24 cellular contexts compared by ENCODE assay signal in the genomic region with DNA sequence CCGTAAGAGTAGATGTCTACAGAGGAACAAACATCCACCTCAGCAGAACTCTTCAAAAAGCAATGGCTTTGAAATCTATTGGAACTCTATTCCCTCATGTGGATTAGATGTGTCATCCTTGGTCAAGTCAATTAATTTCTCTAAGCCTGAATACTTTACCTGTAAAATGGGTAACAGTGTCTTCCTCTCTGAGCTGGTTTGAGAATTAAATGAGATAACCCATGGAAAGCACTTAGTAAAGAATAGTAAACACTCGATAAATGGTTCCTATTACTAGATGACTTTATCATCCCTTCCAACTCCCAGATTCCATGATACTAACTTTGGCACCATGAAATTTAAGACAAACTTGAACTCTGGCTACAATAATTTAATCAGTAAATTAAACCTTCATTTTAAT.
DNase-seq lines count a peak whose midpoint lies in the region; ATAC-seq, FAIRE-seq and TF ChIP-seq lines count a peak whose summit lies in the region.
"Had no signal": no experiment of that assay in that cellular context is flagged by ENCODE, and none has a peak within 500 bp of the region (broad histone marks: within the 10 kb centered on the region; RNA-seq: fewer than 3 reads in every experiment).

No MANE protein-coding gene starts in this region.

- ATAC-seq in central memory CD8-positive, alpha-beta T cell (replicated peaks; ENCODE audit: extremely low read depth, poor library complexity, severe bottlenecking), result no peak
- ATAC-seq: GM12878 had no signal

- H3K9me3 Mint-ChIP-seq in central memory CD8-positive, alpha-beta T cell, result no peaks in the 10 kb centered on the region
- H3K9me3 Mint-ChIP-seq: CD4-positive, alpha-beta memory T cell; CD4-positive, CD25-positive, alpha-beta regulatory T cell; CD8-positive, alpha-beta memory T cell had no signal

- H3K27me3 Mint-ChIP-seq in central memory CD8-positive, alpha-beta T cell, result no peaks in the 10 kb centered on the region
- H3K27me3 Mint-ChIP-seq: CD4-positive, alpha-beta memory T cell; CD4-positive, CD25-positive, alpha-beta regulatory T cell; CD8-positive, alpha-beta memory T cell had no signal

- H3K4me3 ChIP-seq in HEK293 (ENCODE audit: low read depth, low read length), result no peak overlapping the region
- H3K4me3 ChIP-seq: BLaER1, GM12878 had no signal

- no peak overlapping the region for H3K27ac ChIP-seq in HEK293 (ENCODE audit: extremely low read depth, low read depth, low read length)
- H3K27ac ChIP-seq: BLaER1 had no signal

- no peaks in the 10 kb centered on the region for H3K36me3 ChIP-seq in HEK293 (ENCODE audit: control insufficient read depth in 2 of 2, insufficient read depth in 1 of 2, low read length in 2 of 2)
- H3K36me3 ChIP-seq: BE2C, BLaER1 had no signal

- H3K27ac Mint-ChIP-seq in central memory CD8-positive, alpha-beta T cell (ENCODE audit: low read depth), result peak overlapping the region; percentile 44
- H3K27ac Mint-ChIP-seq: CD14-positive monocyte had no signal

- POLR2A ChIA-PET in HEK293 (lab: Yijun Ruan, JAX), result no interaction called here

- no peak for TF ChIP-seq CTCF in HEK293 (tag by site-specific recombination; IDR thresholded peaks at IDR 0.05)

- H3K9me3 ChIP-seq in HEK293 (ENCODE audit: control insufficient read depth, insufficient read depth, low read depth, low read length), result no peaks in the 10 kb centered on the region
- H3K9me3 ChIP-seq: BE2C, BLaER1 had no signal

- peaks cover 22% of the 10 kb centered on the region for H3K4me1 Mint-ChIP-seq in central memory CD8-positive, alpha-beta T cell

- peaks cover 34% of the 10 kb centered on the region for H3K36me3 Mint-ChIP-seq in central memory CD8-positive, alpha-beta T cell (ENCODE audit: insufficient read depth)
- H3K36me3 Mint-ChIP-seq: CD14-positive monocyte had no signal

- peaks cover 6% of the 10 kb centered on the region; the same call in 1 of the 2 replicates for H3K4me1 ChIP-seq in HEK293 (ENCODE audit: control insufficient read depth, insufficient read depth, low read length)
- H3K4me1 ChIP-seq: BE2C, BLaER1 had no signal

- peak; percentile 36 for FAIRE-seq in GM12892 (lab: Jason Lieb, UNC)
- FAIRE-seq: GM12878, GM19239 had no signal

- no peak overlapping the region for H3K4me3 Mint-ChIP-seq in central memory CD8-positive, alpha-beta T cell
- H3K4me3 Mint-ChIP-seq: CD14-positive monocyte; CD4-positive, alpha-beta memory T cell; CD4-positive, CD25-positive, alpha-beta regulatory T cell; CD8-positive, alpha-beta memory T cell had no signal

- DNase-seq in GM12892 (ENCODE audit: insufficient read length), result no peak
- DNase-seq in central memory CD8-positive, alpha-beta T cell (ENCODE audit: low spot score in 2 of 2), result no peak
- DNase-seq in cerebellar cortex (ENCODE audit: low spot score), result no peak
- DNase-seq in stimulated activated CD4-positive, alpha-beta T cell treated with anti-CD3 and anti-CD28 coated beads, Interleukin-4, amount 100 ng/mL, for 4 hours, result no peak
- no peak for DNase-seq in activated T-cell treated with anti-CD3 and anti-CD28 coated beads, Interleukin-2, amount 50 U/mL, for 48 hours
- DNase-seq: 8988T; BE2C; C1 segment of cervical spinal cord; CD4-positive, alpha-beta memory T cell; CD4-positive, CD25-positive, alpha-beta regulatory T cell; CD8-positive, alpha-beta memory T cell; COR-L47; DMS 273 treated with DMSO at 0.1 percent for 48 hours; DMS153; DMS53; DMS79; DND-41; EL; GDM1 had no signal

- TF ChIP-seq POLR2A in GM12892 (IDR thresholded peaks at IDR 0.05; ENCODE audit: low read depth, low read length), result no peak

- CTCF ChIA-PET in HEK293 (lab: Yijun Ruan, JAX), result interaction anchor here (0.6 to 4.8 kb wide), 13 partner anchors 10 to 283 kb away, joined by 3 to 37 read pairs (median 5); partner anchors contain the start of gene HOXB5

TF ChIP-seq in HEK293, 187 proteins besides CTCF, POLR2A, EP300 and RAD21:
- peak; percentile 93 for TF ChIP-seq ZNF664 (tag by site-specific recombination; IDR thresholded peaks at IDR 0.05)
- no peak for TF ChIP-seq BCL11A (tag by site-specific recombination; IDR thresholded peaks at IDR 0.05; ENCODE audit: low read depth)
TF ChIP-seq in HEK293: peak in this region for 1.
